19 cellular contexts compared by ENCODE assay signal in genomic region chr3:197260491-197261163, GRCh38. TPM values are rescaled to one million over a fixed set of nuclear protein-coding genes. Genes with fewer than 3 reads are reported as not detected.
DNase-seq lines count a peak whose midpoint lies in the region; ATAC-seq, FAIRE-seq and TF ChIP-seq lines count a peak whose summit lies in the region.
"Had no signal": no experiment of that assay in that cellular context is flagged by ENCODE, and none has a peak within 500 bp of the region (broad histone marks: within the 10 kb centered on the region; RNA-seq: fewer than 3 reads in every experiment).

No MANE protein-coding gene starts in this region.

- H2BK120ac ChIP-seq in IMR-90 (ENCODE audit: low read depth, low read length), result no peak overlapping the region

- CTCF ChIA-PET in CD4-positive, alpha-beta T cell (lab: Charles Lee), result interaction anchor here (1.1 kb wide), 1 partner anchor 29 kb away, joined by 4 read pairs; no protein-coding TSS in a partner anchor
- CTCF ChIA-PET in IMR-90 (lab: Yijun Ruan, JAX), result no interaction called here
- CTCF ChIA-PET in naive thymus-derived CD4-positive, alpha-beta T cell (lab: Charles Lee), result interaction anchor here (1.2 kb wide), 1 partner anchor 228 kb away, joined by 3 read pairs; no protein-coding TSS in a partner anchor

- no peak overlapping the region for H3K4ac ChIP-seq in IMR-90 (ENCODE audit: low read depth, low read length)

- H4K5ac ChIP-seq in IMR-90 (ENCODE audit: low read depth, low read length), result no peak overlapping the region

- H3K79me2 ChIP-seq in astrocyte (ENCODE audit: insufficient read depth, low read length), result peaks cover 100% of the 10 kb centered on the region

- H3K4me1 ChIP-seq in IMR-90 (ENCODE audit: control insufficient read depth, insufficient read depth, low read length), result peaks cover 2% of the 10 kb centered on the region
- H3K4me1 ChIP-seq in astrocyte (ENCODE audit: insufficient read depth, low read length), result peaks cover 18% of the 10 kb centered on the region
- peaks cover 4 to 12% of the 10 kb centered on the region in 2 donors for H3K4me1 ChIP-seq in naive thymus-derived CD4-positive, alpha-beta T cell (ENCODE audit: control insufficient read depth in 2 of 2, insufficient read depth in 2 of 2, low read length in 2 of 2)
- no peaks in the 10 kb centered on the region for H3K4me1 ChIP-seq in uterus
- H3K4me1 ChIP-seq: ascending aorta had no signal

- H3K18ac ChIP-seq in IMR-90 (ENCODE audit: low read depth, low read length), result no peak overlapping the region

- H2AFZ ChIP-seq in IMR-90 (replicated peaks; ENCODE audit: low read length, poor library complexity), result no peak overlapping the region
- no peak overlapping the region for H2AFZ ChIP-seq in astrocyte (ENCODE audit: low read depth, low read length)

- H4K91ac ChIP-seq in IMR-90 (ENCODE audit: insufficient read depth, low read depth, low read length), result no peak overlapping the region

- peaks cover 37 to 53% of the 10 kb centered on the region in 2 experiments for H3K79me1 ChIP-seq in IMR-90 (ENCODE audit: low read depth in 1 of 2, low read length in 2 of 2)

- no peaks in the 10 kb centered on the region for H3K27me3 ChIP-seq in CD4-positive, alpha-beta T cell (ENCODE audit: control insufficient read depth, insufficient read depth, low read length)
- H3K27me3 ChIP-seq in IMR-90 (ENCODE audit: control insufficient read depth, insufficient read depth, low read length) (no peaks in the 10 kb centered on the region), astrocyte (ENCODE audit: insufficient read depth, low read length) (no peaks in the 10 kb centered on the region), uterus (no peaks in the 10 kb centered on the region)
- H3K27me3 ChIP-seq in naive thymus-derived CD4-positive, alpha-beta T cell (ENCODE audit: control insufficient read depth in 2 of 2, insufficient read depth in 2 of 2, low read length in 2 of 2), result no peaks in the 10 kb centered on the region
- H3K27me3 ChIP-seq: ascending aorta, heart left ventricle had no signal

- no peak for ATAC-seq in CD4-positive, alpha-beta T cell (ENCODE audit: poor library complexity)
- ATAC-seq in IMR-90 (ENCODE audit: low read depth), result no peak
- ATAC-seq in naive thymus-derived CD4-positive, alpha-beta T cell, result no peak
- ATAC-seq: HCT116 had no signal

- no peak for TF ChIP-seq CTCF in CD4-positive, alpha-beta T cell (IDR thresholded peaks at IDR 0.05)
- no peak for TF ChIP-seq CTCF in IMR-90 (conservative IDR thresholded peaks at IDR 0.05; ENCODE audit: low read depth, low read length)
- TF ChIP-seq CTCF in astrocyte (IDR thresholded peaks at IDR 0.05; ENCODE audit: insufficient read depth, low read depth, low read length), result no peak
- TF ChIP-seq CTCF in uterus (IDR thresholded peaks at IDR 0.05), result no peak

- H3K9me3 ChIP-seq in CD4-positive, alpha-beta T cell (ENCODE audit: control insufficient read depth, low read length), result no peaks in the 10 kb centered on the region
- H3K9me3 ChIP-seq in IMR-90 (ENCODE audit: control insufficient read depth, insufficient read depth, low read length), result no peaks in the 10 kb centered on the region
- no peaks in the 10 kb centered on the region for H3K9me3 ChIP-seq in astrocyte (ENCODE audit: insufficient read depth, low read depth, low read length)
- no peaks in the 10 kb centered on the region for H3K9me3 ChIP-seq in naive thymus-derived CD4-positive, alpha-beta T cell (ENCODE audit: control insufficient read depth in 2 of 3, low read length in 3 of 3)
- H3K9me3 ChIP-seq in uterus, result no peaks in the 10 kb centered on the region
- H3K9me3 ChIP-seq: ascending aorta, heart left ventricle had no signal

- H3K4me1 Mint-ChIP-seq in CD4-positive, alpha-beta T cell (ENCODE audit: low read depth), result peaks cover 61% of the 10 kb centered on the region
- H3K4me1 Mint-ChIP-seq in astrocyte (ENCODE audit: low read depth, unreplicated experiment), result peaks cover 32% of the 10 kb centered on the region
- peaks cover 18 to 75% (median 69%) of the 10 kb centered on the region in 7 donors for H3K4me1 Mint-ChIP-seq in naive thymus-derived CD4-positive, alpha-beta T cell

- H2BK15ac ChIP-seq in IMR-90 (ENCODE audit: low read depth, low read length), result no peak overlapping the region

- H2AK5ac ChIP-seq in IMR-90 (ENCODE audit: low read depth, low read length), result no peak overlapping the region

- TF ChIP-seq RAD21 in IMR-90 (IDR thresholded peaks at IDR 0.05; ENCODE audit: low read length), result no peak

- H3K9me1 ChIP-seq in IMR-90 (ENCODE audit: insufficient read depth, low read length), result peaks cover 3% of the 10 kb centered on the region; the same call in 1 of the 2 replicates

- peaks cover 7% of the 10 kb centered on the region for H3K36me3 Mint-ChIP-seq in CD4-positive, alpha-beta T cell (ENCODE audit: low read depth)
- H3K36me3 Mint-ChIP-seq in astrocyte (ENCODE audit: low read depth, unreplicated experiment), result peaks cover 8% of the 10 kb centered on the region
- peaks cover 0 to 8% (median 2%) of the 10 kb centered on the region in 5 donors for H3K36me3 Mint-ChIP-seq in naive thymus-derived CD4-positive, alpha-beta T cell

- H2BK20ac ChIP-seq in IMR-90 (ENCODE audit: low read depth, low read length), result no peak overlapping the region

- no peak overlapping the region for H3K4me3 Mint-ChIP-seq in CD4-positive, alpha-beta T cell
- H3K4me3 Mint-ChIP-seq in astrocyte (ENCODE audit: unreplicated experiment), result no peak overlapping the region
- H3K4me3 Mint-ChIP-seq in naive thymus-derived CD4-positive, alpha-beta T cell, result peak overlapping the region in 4 of 10 donors; percentile 37 to 57 (median 42)
- H3K4me3 Mint-ChIP-seq: central memory CD8-positive, alpha-beta T cell had no signal

- no peak overlapping the region for H4K8ac ChIP-seq in IMR-90 (ENCODE audit: low read depth in 2 of 2, low read length in 2 of 2)

- FAIRE-seq in astrocyte (lab: Jason Lieb, UNC), result no peak
- FAIRE-seq: D721Med, endothelial cell of umbilical vein had no signal

- peak overlapping the region; percentile 39 for H3K27ac Mint-ChIP-seq in CD4-positive, alpha-beta T cell
- peak overlapping the region; percentile 8 for H3K27ac Mint-ChIP-seq in astrocyte (ENCODE audit: unreplicated experiment)
- H3K27ac Mint-ChIP-seq in naive thymus-derived CD4-positive, alpha-beta T cell, result peak overlapping the region in 7 of 9 donors; percentile 22 to 80 (median 49)

- BruUV-seq in IMR-90 (replicated peaks; lab: Mats Ljungman, UMichigan), result no TSS peak

- no peak overlapping the region for H3K27ac ChIP-seq in CD4-positive, alpha-beta T cell (ENCODE audit: low read depth, low read length)
- H3K27ac ChIP-seq in IMR-90 (ENCODE audit: insufficient read depth, low read length) (no peak overlapping the region), astrocyte (ENCODE audit: low read depth, low read length) (no peak overlapping the region), uterus (no peak overlapping the region)
- no peak overlapping the region for H3K27ac ChIP-seq in naive thymus-derived CD4-positive, alpha-beta T cell (ENCODE audit: low read depth, low read length)
- H3K27ac ChIP-seq: ascending aorta, heart left ventricle had no signal

- no peak overlapping the region for H3K9ac ChIP-seq in IMR-90 (ENCODE audit: low read depth, low read length)
- no peak overlapping the region for H3K9ac ChIP-seq in astrocyte (ENCODE audit: low read length)

- no peak overlapping the region for H3K14ac ChIP-seq in IMR-90 (replicated peaks; ENCODE audit: low read depth, low read length)

- H3K23ac ChIP-seq in IMR-90 (ENCODE audit: low read depth, low read length), result peak overlapping the region; percentile 40; the same call in 1 of the 2 replicates

- H3K4me3 ChIP-seq in IMR-90 (ENCODE audit: insufficient read depth, low read depth, low read length), result no peak overlapping the region
- H3K4me3 ChIP-seq in astrocyte (ENCODE audit: insufficient read depth, low read depth, low read length), result no peak overlapping the region
- no peak overlapping the region for H3K4me3 ChIP-seq in naive thymus-derived CD4-positive, alpha-beta T cell (ENCODE audit: low read length)
- H3K4me3 ChIP-seq in uterus, result no peak overlapping the region
- H3K4me3 ChIP-seq: ascending aorta, heart left ventricle had no signal

- no peak overlapping the region for H3K56ac ChIP-seq in IMR-90 (ENCODE audit: extremely low read depth, insufficient read depth, low read length)

- intact Hi-C loops in CD4-positive, alpha-beta T cell (cut with DNase I, micrococcal nuclease), result loop anchor here in 1 of 2 experiments (5.0 kb wide), 1 partner anchor 37 kb away; the partner anchor contains the start of gene DLG1
- intact Hi-C loops in IMR-90 (cut with micrococcal nuclease) (no loop called here), uterus (cut with DNase I; ENCODE audit: low total_unique reads) (no loop called here)
- intact Hi-C loops in naive thymus-derived CD4-positive, alpha-beta T cell (cut with micrococcal nuclease), result no loop called here

- DNase-seq in CD4-positive, alpha-beta T cell, result no peak
- DNase-seq in IMR-90, result no peak
- DNase-seq in astrocyte (ENCODE audit: low read depth), result no peak
- DNase-seq in naive thymus-derived CD4-positive, alpha-beta T cell, result no peak
- no peak for DNase-seq in LoVo (ENCODE audit: low spot score)
- DNase-seq in SHP77 (lab: John Stamatoyannopoulos, UW), result no peak
- no peak for DNase-seq in uterus
- DNase-seq: activated CD4-positive, alpha-beta T cell treated with anti-CD3 and anti-CD28 coated beads for 48 hours; activated naive CD4-positive, alpha-beta T cell treated with Interleukin-2 at 50 U/mL for 16 hours; activated T-cell treated with anti-CD3 and anti-CD28 coated beads, Interleukin-2, amount 50 U/mL, for 48 hours; heart left ventricle; NCI-H2081; NCI-H446 treated with DMSO at 0.1 percent for 48 hours; Right ventricle myocardium superior had no signal

- POLR2A ChIA-PET in CD4-positive, alpha-beta T cell (lab: Charles Lee), result no interaction called here
- POLR2A ChIA-PET in IMR-90 (lab: Charles Lee; ENCODE audit: unreplicated experiment), result no interaction called here
- POLR2A ChIA-PET in naive thymus-derived CD4-positive, alpha-beta T cell (lab: Charles Lee), result interaction anchor here (0.6 kb wide), 1 partner anchor 161 kb away, joined by 3 read pairs; no protein-coding TSS in a partner anchor

- H3K27me3 Mint-ChIP-seq in CD4-positive, alpha-beta T cell, result no peaks in the 10 kb centered on the region
- no peaks in the 10 kb centered on the region for H3K27me3 Mint-ChIP-seq in astrocyte (ENCODE audit: low read depth, unreplicated experiment)
- H3K27me3 Mint-ChIP-seq in naive thymus-derived CD4-positive, alpha-beta T cell, result no peaks in the 10 kb centered on the region
- H3K27me3 Mint-ChIP-seq: central memory CD8-positive, alpha-beta T cell had no signal

- H2AK9ac ChIP-seq in IMR-90 (replicated peaks; ENCODE audit: low read depth, low read length, poor library complexity), result no peak overlapping the region

- dilution Hi-C loops in IMR-90 (cut with HindIII; ENCODE audit: low sequenced_read_pairs, unreplicated experiment), result no loop called here

- no peak overlapping the region for H2BK5ac ChIP-seq in IMR-90 (ENCODE audit: low read depth, low read length, poor library complexity, severe bottlenecking)

- H3K4me2 ChIP-seq in IMR-90 (ENCODE audit: low read depth, low read length), result no peak overlapping the region
- no peak overlapping the region for H3K4me2 ChIP-seq in astrocyte (ENCODE audit: low read length)

- TF ChIP-seq POLR2A in IMR-90 (IDR thresholded peaks at IDR 0.05; ENCODE audit: low read depth, low read length) (no peak), uterus (IDR thresholded peaks at IDR 0.05) (no peak)

- no peaks in the 10 kb centered on the region for H3K36me3 ChIP-seq in IMR-90 (ENCODE audit: control insufficient read depth, insufficient read depth, low read length)
- H3K36me3 ChIP-seq in astrocyte (ENCODE audit: insufficient read depth, low read length), result peaks cover 20% of the 10 kb centered on the region
- no peaks in the 10 kb centered on the region for H3K36me3 ChIP-seq in naive thymus-derived CD4-positive, alpha-beta T cell (ENCODE audit: control insufficient read depth in 2 of 3, insufficient read depth in 3 of 3, low read length in 3 of 3)
- H3K36me3 ChIP-seq in uterus, result no peaks in the 10 kb centered on the region
- H3K36me3 ChIP-seq: ascending aorta had no signal

- H4K20me1 ChIP-seq in IMR-90 (ENCODE audit: insufficient read depth, low read length), result peaks cover 28% of the 10 kb centered on the region
- H4K20me1 ChIP-seq in astrocyte (ENCODE audit: insufficient read depth, low read length), result peaks cover 88% of the 10 kb centered on the region

- in situ Hi-C loops in IMR-90 (cut with MboI; ENCODE audit: low sequenced_read_pairs), result no loop called here

- no peaks in the 10 kb centered on the region for H3K9me3 Mint-ChIP-seq in CD4-positive, alpha-beta T cell
- no peaks in the 10 kb centered on the region for H3K9me3 Mint-ChIP-seq in astrocyte (ENCODE audit: unreplicated experiment)
- H3K9me3 Mint-ChIP-seq in naive thymus-derived CD4-positive, alpha-beta T cell, result no peaks in the 10 kb centered on the region
- H3K9me3 Mint-ChIP-seq: central memory CD8-positive, alpha-beta T cell had no signal

- WGBS in IMR-90 (ENCODE audit: extremely low coverage in 2 of 2, insufficient read length in 1 of 2), 2 experiments, result no CpG with 5 or more reads among the region's 4 CpGs

RNA-seq across cellular contexts. Expression of gene DLG1, which starts 37.8 kb away (rescaled TPM):
- 10 to 100 TPM; 86.8 to 91.8 TPM for total RNA-seq in CD4-positive, alpha-beta T cell
- total RNA-seq in IMR-90 (2012; rRNA removed) (57.7 and 58.6 TPM in 2 replicates), astrocyte (161 and 210 TPM in 2 replicates), uterus (100 to 1,000 TPM in 2 of 4 donors, 10 to 100 TPM in 2; 24.1 to 139 (median 82.9) TPM)
- polyA plus RNA-seq in IMR-90 (2012; rRNA removed), result 18.7 and 21.2 TPM in 2 replicates
- polyA plus RNA-seq in IMR-90 (2012; cell fraction: cytosol; rRNA removed), result 3.7 and 4.9 TPM in 2 replicates
- polyA plus RNA-seq in IMR-90 (2012; cell fraction: nucleus; rRNA removed; ENCODE audit: low replicate concordance), result 5.5 and 51.9 TPM in 2 replicates
- total RNA-seq in naive thymus-derived CD4-positive, alpha-beta T cell, result 10 to 100 TPM; 79.5 to 96.5 (median 86.0) TPM
- polyA plus RNA-seq in naive thymus-derived CD4-positive, alpha-beta T cell, result 10 to 100 TPM; 27.9 to 29.0 TPM
